ENCODE assay signal across 1 cellular context in genomic region chr22:28923826-28924732, GRCh38.
TF ChIP-seq lines count a peak whose summit lies in the region.

No MANE protein-coding gene starts in this region.

TF ChIP-seq in HepG2, 621 proteins besides CTCF, POLR2A, EP300 and RAD21 (continued from another document):
- no peak for TF ChIP-seq PRDM4 (CRISPR knock-in tag; IDR thresholded peaks at IDR 0.05; ENCODE audit: borderline replicate concordance)
- TF ChIP-seq SP1 (IDR thresholded peaks at IDR 0.05) = no peak
- TF ChIP-seq SP1 (CRISPR knock-in tag; IDR thresholded peaks at IDR 0.05) = no peak
- no peak; the same call in 1 of the 2 replicates for TF ChIP-seq NFKBIZ (CRISPR knock-in tag; IDR thresholded peaks at IDR 0.05)
- peak; percentile 47; the same call in 1 of the 2 replicates for TF ChIP-seq CSRNP1 (CRISPR knock-in tag; IDR thresholded peaks at IDR 0.05)
- 0 out of 2 replicates have a peak, but pooled peaks have one; percentile 27 for TF ChIP-seq ZNF773 (CRISPR knock-in tag; IDR thresholded peaks at IDR 0.05; ENCODE audit: borderline replicate concordance)
- no peak for TF ChIP-seq ZNF451 (CRISPR knock-in tag; IDR thresholded peaks at IDR 0.05)
- peak; percentile 78 for TF ChIP-seq SKI (IDR thresholded peaks at IDR 0.05; ENCODE audit: partially characterized antibody)
- no peak; the same call in 1 of the 2 replicates for TF ChIP-seq TRAFD1 (CRISPR knock-in tag; IDR thresholded peaks at IDR 0.05; ENCODE audit: borderline replicate concordance)
- no peak for TF ChIP-seq ZNF558 (CRISPR knock-in tag; IDR thresholded peaks at IDR 0.05; ENCODE audit: borderline replicate concordance)
- TF ChIP-seq AHDC1 (CRISPR knock-in tag; IDR thresholded peaks at IDR 0.05; ENCODE audit: borderline replicate concordance) = peak; percentile 81; the same call in 1 of the 2 replicates
- no peak for TF ChIP-seq CEBPZ (IDR thresholded peaks at IDR 0.05; ENCODE audit: low read length)
- peak; percentile 52; the same call in 1 of the 2 replicates for TF ChIP-seq NR0B2 (CRISPR knock-in tag; IDR thresholded peaks at IDR 0.05)
- no peak for TF ChIP-seq ZSCAN30 (CRISPR knock-in tag; IDR thresholded peaks at IDR 0.05)
- no peak for TF ChIP-seq ZNF615 (CRISPR knock-in tag; IDR thresholded peaks at IDR 0.05; ENCODE audit: borderline replicate concordance)
- TF ChIP-seq XBP1 (CRISPR knock-in tag; IDR thresholded peaks at IDR 0.05) = no peak
- no peak for TF ChIP-seq SATB2 (CRISPR knock-in tag; IDR thresholded peaks at IDR 0.05)
- TF ChIP-seq CC2D1A (CRISPR knock-in tag; IDR thresholded peaks at IDR 0.05) = no peak
